Comparison of ENCODE assay signal across 8 cellular contexts in genomic region chr12:14774944-14775651, GRCh38. TPM values are rescaled to one million over a fixed set of nuclear protein-coding genes. Genes with fewer than 3 reads are reported as not detected.
A peak's percentile ranks its signal among the peaks of the same experiment; 100 is the strongest.
DNase-seq lines count a peak whose midpoint lies in the region; ATAC-seq and TF ChIP-seq lines count a peak whose summit lies in the region.

No MANE protein-coding gene starts in this region.

- WGBS in spleen, 5 donors: 3 to 7% (median 3%) methylated on average over 30 to 33 of the region's 33 CpGs

- peak in 1 of 11 experiments; percentile 8 for TF ChIP-seq CTCF in spleen (IDR thresholded peaks at IDR 0.05 in 8 of 11, conservative IDR thresholded peaks at IDR 0.05 in 3 of 11)

- peak; percentile 70 for DNase-seq in HCEC 1CT
- DNase-seq in SW480 (ENCODE audit: low spot score): peak; percentile 60
- DNase-seq in caudate nucleus (lab: John Stamatoyannopoulos, UW): peak in 24 of 61 donors; percentile 6 to 62 (median 38)
- DNase-seq in iris pigment epithelial cell (ENCODE audit: low read depth): peak; percentile 79
- DNase-seq in spleen: peak; percentile 89

- H3K9me3 ChIP-seq in spleen: no peaks in the 10 kb centered on the region

- no peaks in the 10 kb centered on the region for H3K36me3 ChIP-seq in spleen

- peak overlapping the region; percentile 44 to 86 (median 63) for H3K4me3 ChIP-seq in spleen

- no peaks in the 10 kb centered on the region for H3K27me3 ChIP-seq in spleen (replicated peaks in 1 of 7)

- no peak for TF ChIP-seq POLR2A in spleen (IDR thresholded peaks at IDR 0.05)

- peak overlapping the region; percentile 88 for H3K27ac ChIP-seq in caudate nucleus (ENCODE audit: low read depth, low read length)
- H3K27ac ChIP-seq in spleen: peak overlapping the region; percentile 86 to 96 (median 92)

- ATAC-seq in GM19452 (IDR thresholded peaks at IDR 0.05; ENCODE audit: unreplicated experiment): no peak
- no peak for ATAC-seq in HG02759 (IDR thresholded peaks at IDR 0.05; ENCODE audit: unreplicated experiment)
- ATAC-seq in HG03378 (IDR thresholded peaks at IDR 0.05; ENCODE audit: unreplicated experiment): no peak

- intact Hi-C loops in spleen (cut with DNase I; ENCODE audit: low total_unique reads): no loop called here

- peaks cover 0 to 50% (median 33%) of the 10 kb centered on the region in 6 donors for H3K4me1 ChIP-seq in spleen

RNA-seq across cellular contexts. Expression of gene WBP11, which starts 28.2 kb away (rescaled TPM):
- 10 to 100 TPM; 22.0 to 61.4 (median 49.2) TPM for total RNA-seq in spleen
- 10 to 100 TPM; 16.0 to 18.8 (median 17.1) TPM for polyA plus RNA-seq in spleen

RNA-seq across cellular contexts. Expression of gene C12orf60, which starts 28.4 kb away (rescaled TPM):
- total RNA-seq in spleen: 1 to 10 TPM in 5 of 7 donors, under 1 TPM in 2; 0.51 to 1.4 (median 1.0) TPM
- 1 to 10 TPM in 2 of 3 donors, under 1 TPM in 1; 0.96 to 2.2 (median 1.6) TPM for polyA plus RNA-seq in spleen

RNA-seq across cellular contexts. Expression of gene SMCO3, which starts 38.9 kb away (rescaled TPM):
- 1 to 10 TPM in 3 of 7 donors, under 1 TPM in 4; 0.32 to 1.6 (median 0.77) TPM for total RNA-seq in spleen
- polyA plus RNA-seq in spleen: 1 to 10 TPM in 1 of 3 donors, under 1 TPM in 2; 0.57 to 1.5 (median 0.97) TPM
